25 cellular contexts compared by ENCODE assay signal in the genomic region with DNA sequence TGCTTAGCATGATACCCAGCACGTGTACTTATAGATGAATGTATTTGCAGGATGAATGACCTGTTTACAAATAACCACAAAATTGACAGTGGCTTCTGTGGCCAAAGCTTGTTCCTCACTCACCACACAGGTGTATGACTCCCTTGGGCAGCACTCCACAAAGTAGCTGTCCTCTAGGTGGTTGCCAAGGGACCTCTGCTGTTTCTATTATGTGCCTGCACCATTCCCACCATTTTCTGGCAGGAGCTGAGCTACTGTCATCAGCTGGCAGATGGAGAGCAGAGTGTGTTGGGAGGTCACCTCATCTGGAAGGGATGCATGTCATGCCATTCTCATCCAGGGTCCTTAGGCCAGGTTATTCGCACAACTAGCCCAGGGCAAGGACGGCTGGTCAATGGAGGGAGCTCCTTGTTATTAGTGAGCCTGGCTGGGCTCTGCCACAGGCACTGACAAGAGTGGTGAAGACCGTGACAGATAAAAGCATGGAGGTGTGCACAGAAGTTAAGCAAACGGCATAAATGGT.
"Had no signal": no experiment of that assay in that cellular context is flagged by ENCODE, and none has a peak within 500 bp of the region (broad histone marks: within the 10 kb centered on the region; RNA-seq: fewer than 3 reads in every experiment).

No MANE protein-coding gene starts in this region.

- H3K4me2 ChIP-seq: KMS-11 had no signal

- H3K9ac ChIP-seq: KMS-11 had no signal

- H3K4me1 ChIP-seq: SJSA1 had no signal

- H3K4me3 Mint-ChIP-seq: IgD-negative memory B cell, T-cell had no signal

- H3K36me3 ChIP-seq: SJSA1 had no signal

- H3K27ac ChIP-seq: KMS-11, RWPE1, SJSA1, SK-N-MC had no signal

- H3K27me3 Mint-ChIP-seq: T-cell had no signal

- H3K27ac Mint-ChIP-seq: IgD-negative memory B cell, T-cell had no signal

- ATAC-seq: HepG2, K562, Panc1, T-cell had no signal

- H3K4me3 ChIP-seq: K562, SJSA1, SK-N-MC had no signal

- DNase-seq: Kasumi-1, MM.1S, NCI-H1105 treated with DMSO at 0.1 percent for 48 hours, NCI-H1417 treated with DMSO at 0.1 percent for 48 hours, NCI-H146, NCI-H1694 treated with DMSO at 0.1 percent for 48 hours, NCI-H1930, NCI-H2081, NCI-H2107, NCI-H226, NCI-H446, NCI-H510A, NCI-H524 treated with DMSO at 0.1 percent for 48 hours, NCI-H69, NCI-H774, SIG-M5, T-cell had no signal

- H3K27me3 ChIP-seq: SJSA1 had no signal
